Comparison of ENCODE assay signal across 18 cellular contexts in the genomic region with DNA sequence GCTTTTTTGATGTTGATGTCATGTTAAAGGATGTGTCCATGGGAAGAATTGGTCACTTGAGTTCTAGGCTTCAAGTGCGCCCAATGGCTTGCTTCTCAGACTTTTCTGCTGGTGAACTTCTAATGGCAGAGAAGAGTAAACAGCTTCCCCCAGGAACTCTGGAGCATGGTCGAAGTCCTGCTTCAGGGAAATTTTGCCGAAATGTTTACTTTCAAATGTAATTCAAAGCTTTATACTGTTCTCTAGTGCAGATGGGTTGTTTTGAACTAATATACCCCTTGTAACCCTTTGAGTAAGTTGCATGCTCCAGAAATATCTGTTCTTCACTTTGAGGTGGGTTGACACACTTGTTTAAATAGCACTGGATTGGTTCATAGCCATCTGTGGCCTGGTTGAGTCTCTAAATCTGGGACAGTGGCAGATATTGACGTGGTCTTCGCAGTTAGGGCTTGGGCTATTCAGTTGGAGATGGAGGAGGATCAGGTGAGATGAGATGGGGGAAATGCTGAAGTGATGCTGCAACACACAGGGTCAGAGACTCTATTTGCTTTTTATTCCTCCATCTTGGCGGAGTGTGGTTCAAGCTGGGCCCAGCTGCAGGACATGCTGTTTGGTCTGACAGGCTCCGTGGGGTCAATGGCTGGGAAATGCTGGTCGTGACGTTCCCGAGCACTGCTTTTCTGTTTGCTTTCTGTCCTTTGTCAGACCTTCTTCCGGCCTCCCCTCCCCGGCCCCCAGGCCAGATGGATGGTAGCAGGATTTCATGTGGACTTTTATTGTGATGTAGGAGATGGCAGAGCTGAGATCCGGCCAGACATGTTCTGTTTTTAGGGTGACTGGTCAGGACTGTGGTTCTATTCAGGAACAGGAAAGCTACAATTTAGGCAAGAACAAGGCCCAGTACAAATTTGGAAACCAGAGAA. TPM values are rescaled to one million over a fixed set of nuclear protein-coding genes. Genes with fewer than 3 reads are reported as not detected.
A peak's percentile ranks its signal among the peaks of the same experiment; 100 is the strongest.
DNase-seq lines count a peak whose midpoint lies in the region; ATAC-seq and TF ChIP-seq lines count a peak whose summit lies in the region.
"Had no signal": no experiment of that assay in that cellular context is flagged by ENCODE, and none has a peak within 500 bp of the region (broad histone marks: within the 10 kb centered on the region; RNA-seq: fewer than 3 reads in every experiment).

No MANE protein-coding gene starts in this region.

- H3K4me3 ChIP-seq in spleen, result no peak overlapping the region

- peak overlapping the region; percentile 97 for H3K27ac Mint-ChIP-seq in WTC11
- peak overlapping the region; percentile 52 for H3K27ac Mint-ChIP-seq in neural crest cell (ENCODE audit: unreplicated experiment)
- no peak overlapping the region for H3K27ac Mint-ChIP-seq in stimulated activated naive B cell treated with anti-CD40 and anti-IgM and Interleukin-4, amounts not matched to agents 10 μg/mL and 1 μg/mL and 100 μg/mL, for 72 hours
- H3K27ac Mint-ChIP-seq: CD14-positive monocyte had no signal

- peaks cover 0 to under 1% (median 0%) of the 10 kb centered on the region in 6 donors for H3K4me1 ChIP-seq in spleen

- no peaks in the 10 kb centered on the region for H3K36me3 ChIP-seq in spleen

- 83 to 94% (median 92%) methylated on average over 13 of the region's 13 CpGs for WGBS in spleen, 5 donors

- H3K4me3 Mint-ChIP-seq in WTC11 (no peak overlapping the region), neural crest cell (peak overlapping the region; percentile 12)
- no peak overlapping the region for H3K4me3 Mint-ChIP-seq in stimulated activated naive B cell treated with anti-CD40 and anti-IgM and Interleukin-4, amounts not matched to agents 10 μg/mL and 1 μg/mL and 100 μg/mL, for 72 hours
- H3K4me3 Mint-ChIP-seq: CD14-positive monocyte had no signal

- peak; percentile 25 for DNase-seq in ELF-1 (ENCODE audit: low read depth, low spot score)
- no peak for DNase-seq in WTC11 (ENCODE audit: low spot score)
- no peak for DNase-seq in left lobe of liver (ENCODE audit: low spot score)
- DNase-seq in neural crest cell (ENCODE audit: low read depth, low spot score), result no peak
- DNase-seq in stimulated activated naive B cell treated with anti-CD40 and anti-IgM and Interleukin-4, amounts not matched to agents 10 μg/mL and 1 μg/mL and 100 μg/mL, for 72 hours, result no peak
- DNase-seq in GM03348 (ENCODE audit: low spot score), result no peak
- no peak for DNase-seq in SHP77 treated with DMSO at 0.1 percent for 48 hours (lab: John Stamatoyannopoulos, UW)
- DNase-seq in spleen, result no peak
- DNase-seq: 8988T, DMS79 treated with DMSO at 0.1 percent for 48 hours, GOT3, KBM-7, NCI-H1694 treated with DMSO at 0.1 percent for 48 hours, NCI-H510A treated with DMSO at 0.1 percent for 48 hours, NCI-H774, OCI-M1, SIG-M5 had no signal

- no peak for TF ChIP-seq CTCF in WTC11 (IDR thresholded peaks at IDR 0.05)
- TF ChIP-seq CTCF in neural crest cell (conservative IDR thresholded peaks at IDR 0.05), result no peak
- TF ChIP-seq CTCF in spleen (IDR thresholded peaks at IDR 0.05 in 8 of 11, conservative IDR thresholded peaks at IDR 0.05 in 3 of 11), result no peak

- H3K4me1 Mint-ChIP-seq in WTC11 (peaks cover 41% of the 10 kb centered on the region), neural crest cell (peaks cover 49% of the 10 kb centered on the region)
- peaks cover 13 to 18% of the 10 kb centered on the region in 2 donors for H3K4me1 Mint-ChIP-seq in stimulated activated naive B cell treated with anti-CD40 and anti-IgM and Interleukin-4, amounts not matched to agents 10 μg/mL and 1 μg/mL and 100 μg/mL, for 72 hours
- H3K4me1 Mint-ChIP-seq: CD14-positive monocyte had no signal

- H3K36me3 Mint-ChIP-seq in WTC11, result peaks cover 7% of the 10 kb centered on the region; the same call in 1 of the 2 replicates
- peaks cover 41% of the 10 kb centered on the region for H3K36me3 Mint-ChIP-seq in neural crest cell (ENCODE audit: low read depth)
- H3K36me3 Mint-ChIP-seq in stimulated activated naive B cell treated with anti-CD40 and anti-IgM and Interleukin-4, amounts not matched to agents 10 μg/mL and 1 μg/mL and 100 μg/mL, for 72 hours, result peaks cover 8 to 9% of the 10 kb centered on the region in 2 donors
- H3K36me3 Mint-ChIP-seq: CD14-positive monocyte had no signal

- CTCF ChIA-PET in WTC11 (lab: Charles Lee), result interaction anchor here (1.7 kb wide), 1 partner anchor 63 kb away, joined by 6 read pairs; no protein-coding TSS in a partner anchor

- no peaks in the 10 kb centered on the region for H3K27me3 Mint-ChIP-seq in WTC11 (ENCODE audit: low read depth)
- H3K27me3 Mint-ChIP-seq in neural crest cell (ENCODE audit: low read depth), result no peaks in the 10 kb centered on the region
- H3K27me3 Mint-ChIP-seq in stimulated activated naive B cell treated with anti-CD40 and anti-IgM and Interleukin-4, amounts not matched to agents 10 μg/mL and 1 μg/mL and 100 μg/mL, for 72 hours, result no peaks in the 10 kb centered on the region

- H3K27ac ChIP-seq in spleen, result no peak overlapping the region

- TF ChIP-seq POLR2A in spleen (IDR thresholded peaks at IDR 0.05), result no peak

- POLR2A ChIA-PET in WTC11 (lab: Charles Lee), result no interaction called here

- intact Hi-C loops in spleen (cut with DNase I; ENCODE audit: low total_unique reads), result no loop called here

- no peak for ATAC-seq in WTC11
- ATAC-seq in left lobe of liver, result peak; percentile 50
- ATAC-seq in stimulated activated naive B cell treated with anti-CD40 and anti-IgM and Interleukin-4, amounts not matched to agents 10 μg/mL and 1 μg/mL and 100 μg/mL, for 72 hours (replicated peaks), result no peak

- H3K9me3 ChIP-seq in spleen, result no peaks in the 10 kb centered on the region

- no peaks in the 10 kb centered on the region for H3K9me3 Mint-ChIP-seq in WTC11
- H3K9me3 Mint-ChIP-seq in neural crest cell, result no peaks in the 10 kb centered on the region
- H3K9me3 Mint-ChIP-seq in stimulated activated naive B cell treated with anti-CD40 and anti-IgM and Interleukin-4, amounts not matched to agents 10 μg/mL and 1 μg/mL and 100 μg/mL, for 72 hours, result no peaks in the 10 kb centered on the region

- no peaks in the 10 kb centered on the region for H3K27me3 ChIP-seq in spleen (replicated peaks in 1 of 7)

TF ChIP-seq in WTC11, 78 proteins besides CTCF, POLR2A, EP300 and RAD21 (continues in another document):
- no peak for TF ChIP-seq FOXJ3 (CRISPR knock-in tag; IDR thresholded peaks at IDR 0.05; ENCODE audit: borderline replicate concordance)
- TF ChIP-seq FOXP1 (CRISPR knock-in tag; IDR thresholded peaks at IDR 0.05; ENCODE audit: borderline replicate concordance), result no peak
- no peak for TF ChIP-seq CREB1 (CRISPR knock-in tag; IDR thresholded peaks at IDR 0.05)
- TF ChIP-seq RELA (CRISPR knock-in tag; IDR thresholded peaks at IDR 0.05; ENCODE audit: borderline replicate concordance), result no peak
- TF ChIP-seq, protein P1, sequence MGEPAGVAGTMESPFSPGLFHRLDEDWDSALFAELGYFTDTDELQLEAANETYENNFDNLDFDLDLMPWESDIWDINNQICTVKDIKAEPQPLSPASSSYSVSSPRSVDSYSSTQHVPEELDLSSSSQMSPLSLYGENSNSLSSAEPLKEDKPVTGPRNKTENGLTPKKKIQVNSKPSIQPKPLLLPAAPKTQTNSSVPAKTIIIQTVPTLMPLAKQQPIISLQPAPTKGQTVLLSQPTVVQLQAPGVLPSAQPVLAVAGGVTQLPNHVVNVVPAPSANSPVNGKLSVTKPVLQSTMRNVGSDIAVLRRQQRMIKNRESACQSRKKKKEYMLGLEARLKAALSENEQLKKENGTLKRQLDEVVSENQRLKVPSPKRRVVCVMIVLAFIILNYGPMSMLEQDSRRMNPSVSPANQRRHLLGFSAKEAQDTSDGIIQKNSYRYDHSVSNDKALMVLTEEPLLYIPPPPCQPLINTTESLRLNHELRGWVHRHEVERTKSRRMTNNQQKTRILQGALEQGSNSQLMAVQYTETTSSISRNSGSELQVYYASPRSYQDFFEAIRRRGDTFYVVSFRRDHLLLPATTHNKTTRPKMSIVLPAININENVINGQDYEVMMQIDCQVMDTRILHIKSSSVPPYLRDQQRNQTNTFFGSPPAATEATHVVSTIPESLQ (CRISPR knock-in tag; IDR thresholded peaks at IDR 0.05), result no peak
- TF ChIP-seq, protein P2, sequence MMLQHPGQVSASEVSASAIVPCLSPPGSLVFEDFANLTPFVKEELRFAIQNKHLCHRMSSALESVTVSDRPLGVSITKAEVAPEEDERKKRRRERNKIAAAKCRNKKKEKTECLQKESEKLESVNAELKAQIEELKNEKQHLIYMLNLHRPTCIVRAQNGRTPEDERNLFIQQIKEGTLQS (CRISPR knock-in tag; conservative IDR thresholded peaks at IDR 0.05), result no peak
- no peak for TF ChIP-seq CREM (CRISPR knock-in tag; IDR thresholded peaks at IDR 0.05)
- no peak for TF ChIP-seq SP1 (CRISPR knock-in tag; conservative IDR thresholded peaks at IDR 0.05)
- no peak for TF ChIP-seq NFYB (CRISPR knock-in tag; conservative IDR thresholded peaks at IDR 0.05; ENCODE audit: low read depth)
- TF ChIP-seq ZSCAN18 (CRISPR knock-in tag; IDR thresholded peaks at IDR 0.05), result no peak

RNA-seq across cellular contexts. Expression of gene MYO1B, which starts 35.9 kb away (rescaled TPM):
- total RNA-seq in WTC11 (2021) (39.0 to 43.6 TPM (median 43.5 TPM) in 3 replicates), left lobe of liver (195 TPM), neural crest cell (107 and 116 TPM in 2 replicates), spleen (10 to 100 TPM; 11.3 to 25.8 (median 20.8) TPM)
- polyA plus RNA-seq in spleen, result 1 to 10 TPM; 5.3 to 8.3 (median 8.1) TPM
- polyA plus RNA-seq: CD14-positive monocyte had no signal
